27 cellular contexts compared by ENCODE assay signal in genomic region chr7:80432166-80432565, GRCh38.
"Had no signal": no experiment of that assay in that cellular context is flagged by ENCODE, and none has a peak within 500 bp of the region (broad histone marks: within the 10 kb centered on the region; RNA-seq: fewer than 3 reads in every experiment).

No MANE protein-coding gene starts in this region.

- H3K27me3 ChIP-seq: hepatocyte, left lung, ovary, stomach, testis, thyroid gland, transverse colon, upper lobe of left lung, vagina had no signal

- H3K36me3 Mint-ChIP-seq: naive B cell; natural killer cell treated with Interleukin-12 subunit alpha and Interleukin-12 subunit beta and Interleukin-15 and Interleukin-18, amount 100 ng/mL, for 72 hours; stimulated activated naive B cell treated with anti-CD40 and anti-IgM and Interleukin-4, amounts not matched to agents 10 μg/mL and 1 μg/mL and 100 μg/mL, for 72 hours had no signal

- H3K27me3 Mint-ChIP-seq: naive B cell; natural killer cell treated with Interleukin-12 subunit alpha and Interleukin-12 subunit beta and Interleukin-15 and Interleukin-18, amount 100 ng/mL, for 72 hours; progenitor cell of endocrine pancreas; stimulated activated naive B cell treated with anti-CD40 and anti-IgM and Interleukin-4, amounts not matched to agents 10 μg/mL and 1 μg/mL and 100 μg/mL, for 72 hours had no signal

- H3K9me3 ChIP-seq: left lung, lower lobe of right lung, ovary, stomach, testis, thyroid gland, transverse colon, upper lobe of left lung, vagina had no signal

- H3K4me1 Mint-ChIP-seq: naive B cell; stimulated activated naive B cell treated with anti-CD40 and anti-IgM and Interleukin-4, amounts not matched to agents 10 μg/mL and 1 μg/mL and 100 μg/mL, for 72 hours had no signal

- H3K4me2 ChIP-seq: hepatocyte had no signal

- ATAC-seq: left colon; left lung; lower lobe of right lung; natural killer cell treated with Interleukin-12 subunit alpha and Interleukin-12 subunit beta and Interleukin-15 and Interleukin-18, amount 100 ng/mL, for 72 hours; right cardiac atrium; sciatic nerve; stimulated activated naive B cell treated with anti-CD40 and anti-IgM and Interleukin-4, amounts not matched to agents 10 μg/mL and 1 μg/mL and 100 μg/mL, for 72 hours; stimulated activated naive CD8-positive, alpha-beta T cell treated with anti-CD3 and anti-CD28 coated beads, Interleukin-15, Interleukin-2, amounts not matched to agents 100 U/mL and 50 U/mL, for 24 hours had no signal

- H3K27ac Mint-ChIP-seq: mesothelial cell of epicardium; naive B cell; natural killer cell treated with Interleukin-12 subunit alpha and Interleukin-12 subunit beta and Interleukin-15 and Interleukin-18, amount 100 ng/mL, for 72 hours; progenitor cell of endocrine pancreas; stimulated activated naive B cell treated with anti-CD40 and anti-IgM and Interleukin-4, amounts not matched to agents 10 μg/mL and 1 μg/mL and 100 μg/mL, for 72 hours had no signal

- H2AFZ ChIP-seq: hepatocyte had no signal

- H3K4me3 ChIP-seq: hepatocyte, left lung, lower lobe of right lung, ovary, skin epidermis, stomach, testis, thyroid gland, transverse colon, upper lobe of left lung, vagina had no signal

- H3K4me1 ChIP-seq: lower lobe of right lung, testis, thyroid gland, upper lobe of left lung, vagina had no signal

- H3K79me2 ChIP-seq: hepatocyte had no signal

- H3K4me3 Mint-ChIP-seq: mesothelial cell of epicardium; naive B cell; natural killer cell treated with Interleukin-12 subunit alpha and Interleukin-12 subunit beta and Interleukin-15 and Interleukin-18, amount 100 ng/mL, for 72 hours; stimulated activated naive B cell treated with anti-CD40 and anti-IgM and Interleukin-4, amounts not matched to agents 10 μg/mL and 1 μg/mL and 100 μg/mL, for 72 hours had no signal

- DNase-seq: kidney glomerular epithelial cell; left colon; left lung; lower lobe of right lung; mesendoderm; naive B cell; ovary; retina; right cardiac atrium; stimulated activated CD4-positive, alpha-beta T cell treated with anti-CD3 and anti-CD28 coated beads, Interleukin-12 subunit alpha, Interleukin-12 subunit beta, amount 100 ng/mL, for 4 hours; stimulated activated CD4-positive, alpha-beta T cell treated with anti-CD3 and anti-CD28 coated beads, Interleukin-15, amount 100 ng/mL, for 24 hours; stimulated activated CD4-positive, alpha-beta T cell treated with anti-CD3 and anti-CD28 coated beads, Interleukin-2, amount 100 ng/mL, for 24 hours; stimulated activated CD4-positive, alpha-beta T cell treated with anti-CD3 and anti-CD28 coated beads, Interleukin-4, amount 100 ng/mL, for 1 hour; stimulated activated naive B cell treated with anti-CD40 and anti-IgM and Interleukin-4, amounts not matched to agents 10 μg/mL and 1 μg/mL and 100 μg/mL, for 72 hours; stimulated activated naive CD8-positive, alpha-beta T cell treated with anti-CD3 and anti-CD28 coated beads, Interleukin-15, Interleukin-2, amounts not matched to agents 100 U/mL and 50 U/mL, for 24 hours; stomach; testis; thyroid gland; transverse colon; upper lobe of left lung had no signal

- H3K36me3 ChIP-seq: left lung, lower lobe of right lung, ovary, stomach, thyroid gland, transverse colon, upper lobe of left lung, vagina had no signal

- H3K27ac ChIP-seq: hepatocyte, left lung, lower lobe of right lung, ovary, skin epidermis, stomach, testis, thyroid gland, transverse colon, upper lobe of left lung, vagina had no signal
